ENCODE assay signal across 8 cellular contexts in the genomic region with DNA sequence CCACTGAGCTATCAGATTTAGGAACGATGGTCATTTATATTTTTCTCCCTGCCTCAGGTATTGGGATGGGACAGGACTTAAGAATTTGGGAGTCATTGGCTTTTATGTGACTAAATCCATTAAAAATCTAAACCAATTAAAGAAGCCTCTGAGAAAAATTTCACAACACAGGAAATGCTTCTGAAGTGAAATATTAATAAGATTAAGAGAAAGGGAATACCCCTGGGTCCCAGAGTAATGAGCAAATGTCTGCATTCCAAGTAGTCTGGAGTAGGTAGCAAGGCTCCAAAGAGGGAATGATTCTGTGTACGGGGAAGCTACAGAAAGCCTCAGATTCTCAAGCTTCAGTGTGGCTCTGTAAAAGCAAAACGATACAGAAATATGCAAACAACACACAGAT. TPM values are rescaled to one million over a fixed set of nuclear protein-coding genes. Genes with fewer than 3 reads are reported as not detected.
DNase-seq lines count a peak whose midpoint lies in the region; ATAC-seq and TF ChIP-seq lines count a peak whose summit lies in the region.

No MANE protein-coding gene starts in this region.

- no peak for DNase-seq in activated T-cell treated with anti-CD3 and anti-CD28 coated beads, Interleukin-2, amount 50 U/mL, for 4 hours
- DNase-seq in activated T-cell treated with anti-CD3 and anti-CD28 coated beads, Interleukin-2, amount 50 U/mL, for 48 hours = no peak
- no peak for DNase-seq in activated naive CD8-positive, alpha-beta T cell treated with anti-CD3 and anti-CD28 coated beads, Interleukin-2, amount 10 ng/mL, durations not matched to agents 7 days and 5 days
- DNase-seq in kidney glomerular epithelial cell (lab: John Stamatoyannopoulos, UW) = peak; percentile 75
- DNase-seq in type B pancreatic cell (ENCODE audit: extremely low spot score, unreplicated experiment) = no peak
- no peak for DNase-seq in stimulated activated CD4-positive, alpha-beta T cell treated with anti-CD3 and anti-CD28 coated beads, Interleukin-15, amount 100 ng/mL, for 24 hours

- peak overlapping the region; percentile 81 for H3K27ac Mint-ChIP-seq in activated naive CD8-positive, alpha-beta T cell treated with anti-CD3 and anti-CD28 coated beads, Interleukin-2, amount 10 ng/mL, durations not matched to agents 7 days and 5 days
- H3K27ac Mint-ChIP-seq in type B pancreatic cell = peak overlapping the region; percentile 97

- peak overlapping the region; percentile 87 for H3K4me3 Mint-ChIP-seq in activated T-cell treated with anti-CD3 and anti-CD28 coated beads, Interleukin-2, amount 50 U/mL, for 4 hours
- peak overlapping the region; percentile 99 for H3K4me3 Mint-ChIP-seq in activated naive CD8-positive, alpha-beta T cell treated with anti-CD3 and anti-CD28 coated beads, Interleukin-2, amount 10 ng/mL, durations not matched to agents 7 days and 5 days
- peak overlapping the region; percentile 99 for H3K4me3 Mint-ChIP-seq in type B pancreatic cell

- POLR2A ChIA-PET in activated naive CD8-positive, alpha-beta T cell treated with anti-CD3 and anti-CD28 coated beads, Interleukin-2, amount 10 ng/mL, durations not matched to agents 7 days and 5 days (lab: Charles Lee) = interaction anchor here (0.6 to 1.8 kb wide), 4 partner anchors 40 to 775 kb away, joined by 3 to 9 read pairs (median 3); a partner anchor contains a TSS

- peaks cover 29% of the 10 kb centered on the region for H3K4me1 Mint-ChIP-seq in activated T-cell treated with anti-CD3 and anti-CD28 coated beads, Interleukin-2, amount 50 U/mL, for 4 hours (ENCODE audit: low read depth)
- peaks cover 15% of the 10 kb centered on the region for H3K4me1 Mint-ChIP-seq in activated naive CD8-positive, alpha-beta T cell treated with anti-CD3 and anti-CD28 coated beads, Interleukin-2, amount 10 ng/mL, durations not matched to agents 7 days and 5 days
- H3K4me1 Mint-ChIP-seq in type B pancreatic cell (ENCODE audit: unreplicated experiment) = peaks cover 9% of the 10 kb centered on the region

- TF ChIP-seq CTCF in type B pancreatic cell (conservative IDR thresholded peaks at IDR 0.05) = no peak

- peaks cover 10% of the 10 kb centered on the region for H3K27me3 Mint-ChIP-seq in activated T-cell treated with anti-CD3 and anti-CD28 coated beads, Interleukin-2, amount 50 U/mL, for 4 hours (ENCODE audit: low read depth)
- H3K27me3 Mint-ChIP-seq in activated naive CD8-positive, alpha-beta T cell treated with anti-CD3 and anti-CD28 coated beads, Interleukin-2, amount 10 ng/mL, durations not matched to agents 7 days and 5 days = peaks cover 23% of the 10 kb centered on the region
- H3K27me3 Mint-ChIP-seq in type B pancreatic cell = peaks cover 5% of the 10 kb centered on the region

- no peak for ATAC-seq in activated T-cell treated with anti-CD3 and anti-CD28 coated beads, Interleukin-2, amount 50 U/mL, for 4 hours
- no peak for ATAC-seq in activated naive CD8-positive, alpha-beta T cell treated with anti-CD3 and anti-CD28 coated beads, Interleukin-2, amount 10 ng/mL, durations not matched to agents 7 days and 5 days (ENCODE audit: low read depth)
- ATAC-seq in HG03196 (IDR thresholded peaks at IDR 0.05; ENCODE audit: unreplicated experiment) (no peak), HG02759 (IDR thresholded peaks at IDR 0.05; ENCODE audit: unreplicated experiment) (no peak)

- H3K9me3 Mint-ChIP-seq in activated T-cell treated with anti-CD3 and anti-CD28 coated beads, Interleukin-2, amount 50 U/mL, for 4 hours = no peaks in the 10 kb centered on the region
- H3K9me3 Mint-ChIP-seq in activated naive CD8-positive, alpha-beta T cell treated with anti-CD3 and anti-CD28 coated beads, Interleukin-2, amount 10 ng/mL, durations not matched to agents 7 days and 5 days = no peaks in the 10 kb centered on the region
- no peaks in the 10 kb centered on the region for H3K9me3 Mint-ChIP-seq in type B pancreatic cell

- peaks cover 5% of the 10 kb centered on the region for H3K36me3 Mint-ChIP-seq in activated T-cell treated with anti-CD3 and anti-CD28 coated beads, Interleukin-2, amount 50 U/mL, for 4 hours (ENCODE audit: insufficient read depth)
- H3K36me3 Mint-ChIP-seq in activated naive CD8-positive, alpha-beta T cell treated with anti-CD3 and anti-CD28 coated beads, Interleukin-2, amount 10 ng/mL, durations not matched to agents 7 days and 5 days = no peaks in the 10 kb centered on the region
- no peaks in the 10 kb centered on the region for H3K36me3 Mint-ChIP-seq in type B pancreatic cell

RNA-seq across cellular contexts. Expression of a gene that starts 0.7 kb away (rescaled TPM):
- 10 to 100 TPM; 55.7 to 59.9 (median 57.9) TPM for total RNA-seq in activated T-cell treated with anti-CD3 and anti-CD28 coated beads, Interleukin-2, amount 50 U/mL, for 4 hours
- 10 to 100 TPM; 52.8 to 55.6 TPM for total RNA-seq in activated naive CD8-positive, alpha-beta T cell treated with anti-CD3 and anti-CD28 coated beads, Interleukin-2, amount 10 ng/mL, durations not matched to agents 7 days and 5 days
- total RNA-seq in type B pancreatic cell (ENCODE audit: low replicate concordance) = 43.4 and 46.5 TPM in 2 replicates

RNA-seq across cellular contexts. Expression of a gene that starts 40.6 kb away (rescaled TPM):
- total RNA-seq in activated T-cell treated with anti-CD3 and anti-CD28 coated beads, Interleukin-2, amount 50 U/mL, for 4 hours = 1 to 10 TPM; 3.2 to 4.0 (median 3.6) TPM
- 10 to 100 TPM; 16.6 to 17.2 TPM for total RNA-seq in activated naive CD8-positive, alpha-beta T cell treated with anti-CD3 and anti-CD28 coated beads, Interleukin-2, amount 10 ng/mL, durations not matched to agents 7 days and 5 days
- 14.9 and 32.0 TPM in 2 replicates for total RNA-seq in type B pancreatic cell (ENCODE audit: low replicate concordance)
